ENCODE assay signal across 2 cellular contexts in genomic region chr19:12976109-12976508, GRCh38.
TF ChIP-seq lines count a peak whose summit lies in the region.

No MANE protein-coding gene starts in this region.

TF ChIP-seq in HEK293, 187 proteins besides CTCF, POLR2A, EP300 and RAD21:
- TF ChIP-seq KLF1 (tag by site-specific recombination; IDR thresholded peaks at IDR 0.05) (peak; percentile 94), ZNF121 (tag by site-specific recombination; IDR thresholded peaks at IDR 0.05) (peak; percentile 94)

TF ChIP-seq in HepG2, 621 proteins besides CTCF, POLR2A, EP300 and RAD21:
- TF ChIP-seq ZNF121 (CRISPR knock-in tag; IDR thresholded peaks at IDR 0.05) = peak; percentile 68
